In genomic region chr7:112495820-112496462, GRCh38 we compare ENCODE assay signal across 1 cellular context.
TF ChIP-seq lines count a peak whose summit lies in the region.

No MANE protein-coding gene starts in this region.

TF ChIP-seq in HEK293, 187 proteins besides CTCF, POLR2A, EP300 and RAD21 (continued from another document and continues in another):
- TF ChIP-seq PRDM6 (tag by site-specific recombination; IDR thresholded peaks at IDR 0.05) (no peak), ZNF114 (tag by site-specific recombination; IDR thresholded peaks at IDR 0.05) (no peak), ZNF529 (tag by site-specific recombination; IDR thresholded peaks at IDR 0.05; ENCODE audit: insufficient replicate concordance) (no peak), ZNF792 (tag by site-specific recombination; IDR thresholded peaks at IDR 0.05) (no peak), KLF1 (tag by site-specific recombination; IDR thresholded peaks at IDR 0.05) (no peak), ZNF776 (tag by site-specific recombination; IDR thresholded peaks at IDR 0.05; ENCODE audit: borderline replicate concordance) (no peak), PBX3 (CRISPR knock-in tag; IDR thresholded peaks at IDR 0.05) (no peak), ZNF660 (tag by site-specific recombination; IDR thresholded peaks at IDR 0.05) (no peak), ZNF223 (tag by site-specific recombination; IDR thresholded peaks at IDR 0.05) (no peak), ZBTB17 (tag by site-specific recombination; IDR thresholded peaks at IDR 0.05) (peak; percentile 57; the same call in 1 of the 2 replicates), SP7 (tag by site-specific recombination; IDR thresholded peaks at IDR 0.05) (no peak), ZNF426 (tag by site-specific recombination; IDR thresholded peaks at IDR 0.05) (no peak), GFI1B (tag by site-specific recombination; IDR thresholded peaks at IDR 0.05) (peak; percentile 76; the same call in 1 of the 2 replicates), ZBTB7A (tag by site-specific recombination; IDR thresholded peaks at IDR 0.05; ENCODE audit: low read depth) (no peak), ZNF449 (tag by site-specific recombination; IDR thresholded peaks at IDR 0.05) (no peak), ZNF366 (tag by site-specific recombination; conservative IDR thresholded peaks at IDR 0.05) (0 out of 2 replicates have a peak, but pooled peaks have one; percentile 16), ZNF530 (tag by site-specific recombination; IDR thresholded peaks at IDR 0.05; ENCODE audit: low read depth) (no peak), REPIN1 (tag by site-specific recombination; IDR thresholded peaks at IDR 0.05; ENCODE audit: low read depth) (no peak), ZNF677 (tag by site-specific recombination; IDR thresholded peaks at IDR 0.05) (no peak), ZNF670 (tag by site-specific recombination; IDR thresholded peaks at IDR 0.05; ENCODE audit: low read depth) (no peak), ZNF2 (tag by site-specific recombination; IDR thresholded peaks at IDR 0.05) (peak; percentile 71; the same call in 1 of the 2 replicates), ZNF214 (tag by site-specific recombination; IDR thresholded peaks at IDR 0.05; ENCODE audit: borderline replicate concordance) (no peak), MZF1 (tag by site-specific recombination; IDR thresholded peaks at IDR 0.05; ENCODE audit: borderline replicate concordance) (no peak), ZNF19 (tag by site-specific recombination; IDR thresholded peaks at IDR 0.05; ENCODE audit: low read depth) (no peak), ZFP41 (tag by site-specific recombination; IDR thresholded peaks at IDR 0.05; ENCODE audit: borderline replicate concordance) (no peak), ZFP69B (tag by site-specific recombination; IDR thresholded peaks at IDR 0.05) (no peak), ZNF26 (tag by site-specific recombination; IDR thresholded peaks at IDR 0.05) (no peak), ZNF362 (tag by site-specific recombination; IDR thresholded peaks at IDR 0.05) (no peak), ZBTB11 (tag by site-specific recombination; conservative IDR thresholded peaks at IDR 0.05; ENCODE audit: low read depth) (no peak), PRDM10 (tag by site-specific recombination; IDR thresholded peaks at IDR 0.05) (no peak), ZBTB6 (tag by site-specific recombination; IDR thresholded peaks at IDR 0.05) (no peak), OSR2 (tag by site-specific recombination; IDR thresholded peaks at IDR 0.05) (no peak), ZNF654 (tag by site-specific recombination; IDR thresholded peaks at IDR 0.05; ENCODE audit: low read depth) (peak; percentile 98), ZNF692 (tag by site-specific recombination; IDR thresholded peaks at IDR 0.05) (no peak), ZNF518A (tag by site-specific recombination; conservative IDR thresholded peaks at IDR 0.05; ENCODE audit: low read depth) (no peak), KLF8 (tag by site-specific recombination; IDR thresholded peaks at IDR 0.05) (no peak)
